17 cellular contexts compared by ENCODE assay signal in genomic region chr5:150618188-150618587, GRCh38. TPM values are rescaled to one million over a fixed set of nuclear protein-coding genes. Genes with fewer than 3 reads are reported as not detected.
A peak's percentile ranks its signal among the peaks of the same experiment; 100 is the strongest.
DNase-seq lines count a peak whose midpoint lies in the region; ATAC-seq, FAIRE-seq and TF ChIP-seq lines count a peak whose summit lies in the region.
"Had no signal": no experiment of that assay in that cellular context is flagged by ENCODE, and none has a peak within 500 bp of the region (broad histone marks: within the 10 kb centered on the region; RNA-seq: fewer than 3 reads in every experiment).

No MANE protein-coding gene starts in this region.

- H4K20me1 ChIP-seq in HepG2 (ENCODE audit: insufficient read depth, low read length): no peaks in the 10 kb centered on the region

- H3K27me3 ChIP-seq in esophagus muscularis mucosa: no peaks in the 10 kb centered on the region
- H3K27me3 ChIP-seq in HepG2 (ENCODE audit: control insufficient read depth in 1 of 2, insufficient read depth in 2 of 2, low read length in 2 of 2): peaks cover 0 to 28% of the 10 kb centered on the region in 2 experiments; a peak in 3 of 5 replicates
- H3K27me3 ChIP-seq in spleen (replicated peaks in 1 of 7): peaks cover 0 to 6% (median 0%) of the 10 kb centered on the region in 7 donors

- CTCF ChIA-PET in HEK293 (lab: Yijun Ruan, JAX) (interaction anchor here (0.7 to 2.6 kb wide), 2 partner anchors 36 to 160 kb away, joined by 4 to 7 read pairs; no protein-coding TSS in a partner anchor), HepG2 (lab: Yijun Ruan, JAX; ENCODE audit: low intra/inter-chr PET ratio, low total read pairs) (no interaction called here)

- TF ChIP-seq EP300 in esophagus muscularis mucosa (IDR thresholded peaks at IDR 0.05) (no peak), HepG2 (IDR thresholded peaks at IDR 0.05; ENCODE audit: low read depth in 2 of 2, low read length in 2 of 2) (no peak), HepG2 (CRISPR knock-in tag; IDR thresholded peaks at IDR 0.05; ENCODE audit: borderline replicate concordance) (no peak)

- intact Hi-C loops in esophagus muscularis mucosa (cut with DNase I): no loop called here
- intact Hi-C loops in HepG2 (cut with micrococcal nuclease; ENCODE audit: unreplicated experiment): no loop called here
- intact Hi-C loops in spleen (cut with DNase I; ENCODE audit: low total_unique reads): no loop called here

- peak; percentile 11; the same call in 1 of the 3 replicates for ATAC-seq in HepG2
- no peak for ATAC-seq in GM21515 (IDR thresholded peaks at IDR 0.05; ENCODE audit: unreplicated experiment)
- no peak for ATAC-seq in HG03469 (IDR thresholded peaks at IDR 0.05; ENCODE audit: unreplicated experiment)
- ATAC-seq: CD8-positive, alpha-beta T cell; stimulated activated naive B cell treated with anti-CD40 and anti-IgM and Interleukin-4, amounts not matched to agents 10 μg/mL and 1 μg/mL and 100 μg/mL, for 72 hours had no signal

- WGBS in esophagus muscularis mucosa: 69% methylated on average over 2 of the region's 10 CpGs
- WGBS in HepG2 (ENCODE audit: low lambda C conversion rate): 36% methylated on average over 9 of the region's 10 CpGs
- WGBS in spleen, 5 donors: 77 to 85% (median 84%) methylated on average over 9 to 10 of the region's 10 CpGs

- in situ Hi-C loops in HepG2 (cut with HindIII; ENCODE audit: extremely low pct_ligation_motif_present, low pct_unique_long_range_greater_than_20kb): no loop called here

- no peaks in the 10 kb centered on the region for H3K79me2 ChIP-seq in HepG2 (ENCODE audit: insufficient read depth, low read length)

- H3K9me3 ChIP-seq in HEK293 (ENCODE audit: control insufficient read depth, insufficient read depth, low read depth, low read length) (no peaks in the 10 kb centered on the region), esophagus muscularis mucosa (no peaks in the 10 kb centered on the region), HepG2 (ENCODE audit: low read length) (no peaks in the 10 kb centered on the region), spleen (no peaks in the 10 kb centered on the region)

- no peak for TF ChIP-seq POLR2A in esophagus muscularis mucosa (IDR thresholded peaks at IDR 0.05; ENCODE audit: low read depth)
- no peak for TF ChIP-seq POLR2A in HepG2 (IDR thresholded peaks at IDR 0.05; ENCODE audit: insufficient read depth in 1 of 2, low read depth in 2 of 2, low read length in 2 of 2)
- no peak for TF ChIP-seq POLR2A in spleen (IDR thresholded peaks at IDR 0.05)

- TF ChIP-seq CTCF in HEK293 (tag by site-specific recombination; IDR thresholded peaks at IDR 0.05) (no peak), esophagus muscularis mucosa (IDR thresholded peaks at IDR 0.05) (no peak), HepG2 (CRISPR knock-in tag; IDR thresholded peaks at IDR 0.05) (no peak), spleen (IDR thresholded peaks at IDR 0.05 in 8 of 11, conservative IDR thresholded peaks at IDR 0.05 in 3 of 11) (no peak)

- DNase-seq in esophagus muscularis mucosa (ENCODE audit: extremely low spot score) (no peak), HepG2 (ENCODE audit: low spot score) (no peak), spleen (no peak), T-helper 1 cell (no peak), DMS53 treated with DMSO at 0.1 percent for 48 hours (lab: John Stamatoyannopoulos, UW; ENCODE audit: unreplicated experiment) (no peak)
- DNase-seq: activated CD4-positive, CD25-positive, alpha-beta regulatory T cell treated with anti-CD3 and anti-CD28 coated beads, Interleukin-2, amount 50 U/mL, for 72 hours; activated gamma-delta T cell treated with Interleukin-2 at 50 U/mL for 16 hours; CD8-positive, alpha-beta T cell; Karpas-422; stimulated activated CD4-positive, alpha-beta T cell treated with anti-CD3 and anti-CD28 coated beads, Interleukin-12 subunit alpha, Interleukin-12 subunit beta, amount 100 ng/mL, for 4 hours; stimulated activated naive B cell treated with anti-CD40 and anti-IgM and Interleukin-4, amounts not matched to agents 10 μg/mL and 1 μg/mL and 100 μg/mL, for 72 hours; T-helper 2 cell had no signal

- H3K36me3 ChIP-seq in HEK293 (ENCODE audit: control insufficient read depth in 2 of 2, insufficient read depth in 1 of 2, low read length in 2 of 2) (no peaks in the 10 kb centered on the region), esophagus muscularis mucosa (no peaks in the 10 kb centered on the region), HepG2 (replicated peaks in 1 of 2; ENCODE audit: control insufficient read depth in 1 of 2, insufficient read depth in 2 of 2, low read length in 2 of 2) (no peaks in the 10 kb centered on the region), spleen (no peaks in the 10 kb centered on the region)

- H2AFZ ChIP-seq in HepG2 (ENCODE audit: low read length): no peak overlapping the region

- no TSS peak for BruUV-seq in HepG2 (replicated peaks; lab: Mats Ljungman, UMichigan)

- H3K27ac ChIP-seq in HEK293 (ENCODE audit: extremely low read depth, low read depth, low read length) (no peak overlapping the region), esophagus muscularis mucosa (replicated peaks in 1 of 4) (peak overlapping the region; percentile 1 to 66 (median 64)), HepG2 (ENCODE audit: extremely low read length, insufficient read depth, low read length) (no peak overlapping the region), spleen (peak overlapping the region in 6 of 8 donors; percentile 56 to 81 (median 66))

- no peak for FAIRE-seq in HepG2 (lab: Jason Lieb, UNC)
- FAIRE-seq: astrocyte had no signal

- H3K4me3 ChIP-seq in HEK293 (ENCODE audit: low read depth, low read length) (no peak overlapping the region), esophagus muscularis mucosa (no peak overlapping the region), HepG2 (replicated peaks in 1 of 3; ENCODE audit: insufficient read depth in 1 of 3, low read depth in 2 of 3, low read length in 3 of 3) (no peak overlapping the region), spleen (no peak overlapping the region)

- POLR2A ChIA-PET in HEK293 (lab: Yijun Ruan, JAX) (no interaction called here), HepG2 (lab: Yijun Ruan, JAX) (no interaction called here)

- H3K4me2 ChIP-seq in HepG2 (ENCODE audit: low read depth, low read length): no peak overlapping the region

- no peak for TF ChIP-seq RAD21 in HepG2 (CRISPR knock-in tag; IDR thresholded peaks at IDR 0.05)

- H3K9ac ChIP-seq in HepG2 (ENCODE audit: insufficient read depth, low read depth, low read length): no peak overlapping the region

- H3K4me1 ChIP-seq in HEK293 (ENCODE audit: control insufficient read depth, insufficient read depth, low read length) (peaks cover 21% of the 10 kb centered on the region), esophagus muscularis mucosa (peaks cover 71 to 79% (median 76%) of the 10 kb centered on the region in 4 donors), HepG2 (ENCODE audit: insufficient read depth, low read length) (peaks cover 38% of the 10 kb centered on the region), spleen (peaks cover 29 to 82% (median 64%) of the 10 kb centered on the region in 6 donors)

RNA-seq across cellular contexts. Expression of gene SYNPO, which starts 22.3 kb away (rescaled TPM):
- total RNA-seq in esophagus muscularis mucosa: 10 to 100 TPM; 20.4 to 54.0 (median 39.3) TPM
- total RNA-seq in HepG2 (2016; rRNA removed; fragmentation: Illumina TruSeq; extraction: Trizol): 0.09 and 0.22 TPM in 2 replicates
- under 0.01 TPM in 1 of 2 replicates, not detected in the other for total RNA-seq in HepG2 (2016; cell fraction: cytosol; rRNA removed; fragmentation: Illumina TruSeq; extraction: Trizol; ENCODE audit: low read depth)
- 0.04 and 0.09 TPM in 2 replicates for total RNA-seq in HepG2 (2016; cell fraction: insoluble cytoplasmic fraction; rRNA removed; fragmentation: Illumina TruSeq; extraction: Trizol)
- total RNA-seq in HepG2 (2016; cell fraction: membrane; rRNA removed; fragmentation: Illumina TruSeq; extraction: Trizol): 0.10 and 0.12 TPM in 2 replicates
- total RNA-seq in HepG2 (2016; cell fraction: nucleus; rRNA removed; fragmentation: Illumina TruSeq; extraction: Trizol): 0.16 and 0.25 TPM in 2 replicates
- 0.05 and 0.30 TPM in 2 replicates for polyA plus RNA-seq in HepG2 (2011; rRNA removed)
- polyA plus RNA-seq in HepG2 (2011; cell fraction: cytosol; rRNA removed): 0.04 and 0.07 TPM in 2 replicates
- 0.33 and 0.42 TPM in 2 replicates for polyA plus RNA-seq in HepG2 (2011; cell fraction: nucleus; rRNA removed)
- polyA plus RNA-seq in HepG2 (2012): 0.07 and 0.19 TPM in 2 replicates
- polyA plus RNA-seq in HepG2 (2016; cell fraction: cytosol; fragmentation: Illumina TruSeq; extraction: Trizol; ENCODE audit: low read depth): 0.02 and 0.03 TPM in 2 replicates
- 0.15 and 0.20 TPM in 2 replicates for polyA plus RNA-seq in HepG2 (2016; cell fraction: insoluble cytoplasmic fraction; fragmentation: Illumina TruSeq; extraction: Trizol; ENCODE audit: low read depth)
- polyA plus RNA-seq in HepG2 (2016; cell fraction: membrane; fragmentation: Illumina TruSeq; extraction: Trizol; ENCODE audit: low read depth): 0.03 and 0.05 TPM in 2 replicates
- polyA plus RNA-seq in HepG2 (2016; cell fraction: nucleus; fragmentation: Illumina TruSeq; extraction: Trizol; ENCODE audit: insufficient read depth, low read depth): 0.30 and 0.49 TPM in 2 replicates
- polyA minus RNA-seq in HepG2 (2011; rRNA and poly(A)+ RNA removed; ENCODE audit: low replicate concordance): 0.46 and 18.5 TPM in 2 replicates
- 0.30 and 0.70 TPM in 2 replicates for polyA minus RNA-seq in HepG2 (2011; cell fraction: cytosol; rRNA and poly(A)+ RNA removed)
- 0.39 and 0.62 TPM in 2 replicates for polyA minus RNA-seq in HepG2 (2011; cell fraction: nucleus; rRNA and poly(A)+ RNA removed)
- 100 to 1,000 TPM in 2 of 7 donors, 10 to 100 TPM in 5; 38.9 to 133 (median 68.9) TPM for total RNA-seq in spleen
- 10 to 100 TPM in 1 of 3 donors, 1 to 10 TPM in 2; 6.9 to 28.0 (median 9.3) TPM for polyA plus RNA-seq in spleen

RNA-seq across cellular contexts. Expression of gene MYOZ3, which starts 42.9 kb away (rescaled TPM):
- total RNA-seq in esophagus muscularis mucosa (1 to 10 TPM in 1 of 4 donors, under 1 TPM in 2, not detected in 1; 0.17 to 1.2 (median 0.46) TPM), HepG2 (2016; rRNA removed; fragmentation: Illumina TruSeq; extraction: Trizol) (not detected in 2 replicates), spleen (1 to 10 TPM in 3 of 7 donors, under 1 TPM in 3, not detected in 1; 0.26 to 1.2 (median 0.81) TPM)
- not detected in 2 replicates for total RNA-seq in HepG2 (2016; cell fraction: cytosol; rRNA removed; fragmentation: Illumina TruSeq; extraction: Trizol; ENCODE audit: low read depth)
- total RNA-seq in HepG2 (2016; cell fraction: insoluble cytoplasmic fraction; rRNA removed; fragmentation: Illumina TruSeq; extraction: Trizol): not detected in 2 replicates
- total RNA-seq in HepG2 (2016; cell fraction: membrane; rRNA removed; fragmentation: Illumina TruSeq; extraction: Trizol): not detected in 2 replicates
- total RNA-seq in HepG2 (2016; cell fraction: nucleus; rRNA removed; fragmentation: Illumina TruSeq; extraction: Trizol): not detected in 2 replicates
- polyA plus RNA-seq in HepG2 (2011; rRNA removed) (0.05 TPM in 1 of 2 replicates, not detected in the other), spleen (under 1 TPM; 0.04 to 0.32 (median 0.14) TPM)
- polyA plus RNA-seq in HepG2 (2011; cell fraction: cytosol; rRNA removed): not detected in 2 replicates
- not detected in 2 replicates for polyA plus RNA-seq in HepG2 (2011; cell fraction: nucleus; rRNA removed)
- polyA plus RNA-seq in HepG2 (2012): 0.05 TPM in 1 of 2 replicates, not detected in the other
- not detected in 2 replicates for polyA plus RNA-seq in HepG2 (2016; cell fraction: cytosol; fragmentation: Illumina TruSeq; extraction: Trizol; ENCODE audit: low read depth)
- not detected in 2 replicates for polyA plus RNA-seq in HepG2 (2016; cell fraction: insoluble cytoplasmic fraction; fragmentation: Illumina TruSeq; extraction: Trizol; ENCODE audit: low read depth)
- not detected in 2 replicates for polyA plus RNA-seq in HepG2 (2016; cell fraction: membrane; fragmentation: Illumina TruSeq; extraction: Trizol; ENCODE audit: low read depth)
- polyA plus RNA-seq in HepG2 (2016; cell fraction: nucleus; fragmentation: Illumina TruSeq; extraction: Trizol; ENCODE audit: insufficient read depth, low read depth): not detected in 2 replicates
- polyA minus RNA-seq in HepG2 (2011; rRNA and poly(A)+ RNA removed; ENCODE audit: low replicate concordance): 0.05 TPM in 1 of 2 replicates, not detected in the other
- polyA minus RNA-seq in HepG2 (2011; cell fraction: cytosol; rRNA and poly(A)+ RNA removed): not detected in 2 replicates
- not detected in 2 replicates for polyA minus RNA-seq in HepG2 (2011; cell fraction: nucleus; rRNA and poly(A)+ RNA removed)
- total RNA-seq: CD8-positive, alpha-beta T cell; Daoy had no signal

Comparison
In these comparisons a context has a peak if more than half of its experiments do, and no peak if none do; other contexts are left out.
1. H3K27ac ChIP-seq: peak in esophagus muscularis mucosa (4 of 4) and spleen (6 of 8); none in HEK293 (single experiment) and HepG2 (single experiment).
2. RNA of gene SYNPO, which starts 22.3 kb away (total RNA-seq): 38.9 to 133 TPM in spleen and 20.4 to 54.0 TPM in esophagus muscularis mucosa; under 0.01 to 0.25 TPM in HepG2; every median in the first group is over 10 times any median in the second.